Comparison of ENCODE assay signal across 21 cellular contexts in the genomic region with DNA sequence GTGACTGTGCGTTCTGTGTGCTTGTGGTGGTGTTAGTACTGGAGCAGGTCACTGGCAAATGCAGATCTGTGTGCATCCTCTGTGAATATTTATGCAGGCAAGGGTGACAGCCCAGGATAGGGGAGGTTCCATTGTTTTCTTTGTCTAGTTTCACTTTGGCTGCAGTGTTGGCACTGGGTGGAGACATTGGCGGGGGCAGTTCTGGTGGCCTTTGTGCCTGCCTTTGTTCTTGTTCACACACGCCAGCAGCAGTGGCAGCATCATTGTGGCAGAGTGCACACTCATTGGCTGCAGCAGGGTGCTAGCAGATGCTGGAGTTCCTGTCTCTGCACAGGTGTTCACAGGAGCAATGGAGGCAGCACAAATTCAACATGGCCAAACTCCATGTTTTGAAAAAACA.
"Had no signal": no experiment of that assay in that cellular context is flagged by ENCODE, and none has a peak within 500 bp of the region (broad histone marks: within the 10 kb centered on the region; RNA-seq: fewer than 3 reads in every experiment).

No MANE protein-coding gene starts in this region.

- H3K4me1 ChIP-seq: left ventricle myocardium inferior, right atrium auricular region, right lobe of liver, transverse colon, upper lobe of left lung had no signal

- H3K36me3 ChIP-seq: left ventricle myocardium inferior, ovary, right atrium auricular region, right lobe of liver, transverse colon, upper lobe of left lung had no signal

- H3K27me3 ChIP-seq: hepatocyte, ovary, right atrium auricular region, right lobe of liver, transverse colon, upper lobe of left lung had no signal

- H3K9me3 ChIP-seq: left ventricle myocardium inferior, mucosa of descending colon, ovary, right atrium auricular region, right lobe of liver, transverse colon, upper lobe of left lung had no signal

- H3K27ac ChIP-seq: hepatocyte, left ventricle myocardium inferior, ovary, right atrium auricular region, right lobe of liver, transverse colon, upper lobe of left lung had no signal

- FAIRE-seq: urothelium cell line had no signal

- DNase-seq: islet precursor cell; left ventricle myocardium inferior; mesendoderm; naive thymus-derived CD4-positive, alpha-beta T cell; ovary; right lobe of liver; stimulated activated CD4-positive, alpha-beta T cell treated with anti-CD3 and anti-CD28 coated beads, Interleukin-1b, Interleukin-23, amount 100 ng/mL, for 48 hours; stimulated activated CD4-positive, alpha-beta T cell treated with anti-CD3 and anti-CD28 coated beads, Interleukin-2, amount 100 ng/mL, for 48 hours; stimulated activated CD4-positive, alpha-beta T cell treated with anti-CD3 and anti-CD28 coated beads, Interleukin-4, amount 100 ng/mL, for 4 hours; stimulated activated CD8-positive, alpha-beta memory T cell treated with anti-CD3 and anti-CD28 coated beads, Interleukin-4, amount 100 ng/mL, for 48 hours; stimulated activated naive CD4-positive, alpha-beta T cell treated with Interleukin-2 at 50 U/mL for 16 hours; stimulated activated naive CD8-positive, alpha-beta T cell treated with anti-CD3 and anti-CD28 coated beads, Interleukin-15, amount 100 ng/mL, for 72 hours; substantia nigra; transverse colon; upper lobe of left lung had no signal

- H3K4me3 ChIP-seq: hepatocyte, left ventricle myocardium inferior, lung, mucosa of descending colon, ovary, right atrium auricular region, right lobe of liver, smooth muscle cell, transverse colon, upper lobe of left lung had no signal
